In genomic region chr9:15150939-15151338, GRCh38 we compare ENCODE assay signal across 26 cellular contexts.
A peak's percentile ranks its signal among the peaks of the same experiment; 100 is the strongest.
DNase-seq lines count a peak whose midpoint lies in the region; ATAC-seq, FAIRE-seq and TF ChIP-seq lines count a peak whose summit lies in the region.
"Had no signal": no experiment of that assay in that cellular context is flagged by ENCODE, and none has a peak within 500 bp of the region (broad histone marks: within the 10 kb centered on the region; RNA-seq: fewer than 3 reads in every experiment).

No MANE protein-coding gene starts in this region.

- no peak overlapping the region for H3K23ac ChIP-seq in neuronal stem cell (ENCODE audit: low read depth, low read length, poor library complexity)

- H3K9me2 ChIP-seq in Karpas-422 (replicated peaks; ENCODE audit: insufficient read depth, low read length), result no peaks in the 10 kb centered on the region

- H3K27ac ChIP-seq in BLaER1 (no peak overlapping the region), Karpas-422 (ENCODE audit: low read length) (no peak overlapping the region), neuronal stem cell (replicated peaks; ENCODE audit: low read length) (no peak overlapping the region)
- H3K27ac ChIP-seq: A549, GM23248, KMS-11, SJCRH30 had no signal

- H3K27me3 ChIP-seq in BLaER1 (no peaks in the 10 kb centered on the region), Karpas-422 (ENCODE audit: low read length) (no peaks in the 10 kb centered on the region), bronchial epithelial cell (ENCODE audit: control insufficient read depth, insufficient read depth, low read length) (no peaks in the 10 kb centered on the region), neuronal stem cell (ENCODE audit: control insufficient read depth in 3 of 3, insufficient read depth in 3 of 3, low read depth in 1 of 3, low read length in 3 of 3) (peaks cover 0 to 4% (median 0%) of the 10 kb centered on the region in 3 experiments)
- H3K27me3 ChIP-seq: SJCRH30 had no signal

- H3K4me2 ChIP-seq in BLaER1, result peak overlapping the region; percentile 45
- H3K4me2 ChIP-seq in Karpas-422 (ENCODE audit: low read depth, low read length, poor library complexity, severe bottlenecking), result no peak overlapping the region
- no peak overlapping the region for H3K4me2 ChIP-seq in neuronal stem cell (ENCODE audit: insufficient read depth, low read length, poor library complexity, severe bottlenecking)
- H3K4me2 ChIP-seq: A549, KMS-11 had no signal

- H3K36me3 ChIP-seq in BLaER1, result no peaks in the 10 kb centered on the region
- no peaks in the 10 kb centered on the region for H3K36me3 ChIP-seq in Karpas-422 (ENCODE audit: insufficient read depth, low read length)
- H3K36me3 ChIP-seq in bronchial epithelial cell (ENCODE audit: control insufficient read depth, insufficient read depth, low read length), result no peaks in the 10 kb centered on the region
- H3K36me3 ChIP-seq in neuronal stem cell (replicated peaks in 1 of 2; ENCODE audit: control insufficient read depth in 2 of 2, insufficient read depth in 2 of 2, low read length in 2 of 2), result no peaks in the 10 kb centered on the region
- H3K36me3 ChIP-seq in mucosa of descending colon (ENCODE audit: low read depth), result no peaks in the 10 kb centered on the region
- H3K36me3 ChIP-seq: SJCRH30 had no signal

- H3K79me1 ChIP-seq in neuronal stem cell (ENCODE audit: low read depth, low read length), result no peaks in the 10 kb centered on the region

- H3K79me2 ChIP-seq in Karpas-422 (ENCODE audit: low read length), result no peaks in the 10 kb centered on the region

- H2BK12ac ChIP-seq in neuronal stem cell (ENCODE audit: low read length), result no peak overlapping the region

- no peaks in the 10 kb centered on the region for H3K9me3 ChIP-seq in BLaER1
- H3K9me3 ChIP-seq in Karpas-422 (ENCODE audit: low read length), result no peaks in the 10 kb centered on the region
- no peaks in the 10 kb centered on the region for H3K9me3 ChIP-seq in neuronal stem cell (replicated peaks in 1 of 2; ENCODE audit: control insufficient read depth in 2 of 2, insufficient read depth in 1 of 2, low read depth in 1 of 2, low read length in 2 of 2)
- H3K9me3 ChIP-seq in mucosa of descending colon, result no peaks in the 10 kb centered on the region
- H3K9me3 ChIP-seq: A549, SJCRH30 had no signal

- no peak overlapping the region for H3K14ac ChIP-seq in neuronal stem cell (ENCODE audit: low read length)

- H3K4me3 ChIP-seq in BLaER1 (no peak overlapping the region), Karpas-422 (ENCODE audit: low read length) (no peak overlapping the region), bronchial epithelial cell (ENCODE audit: low read depth, low read length) (no peak overlapping the region), neuronal stem cell (ENCODE audit: low read length in 2 of 2) (no peak overlapping the region), mucosa of descending colon (no peak overlapping the region)
- H3K4me3 ChIP-seq: A549, GM23248, SJCRH30 had no signal

- H4K8ac ChIP-seq in neuronal stem cell (ENCODE audit: low read depth, low read length), result no peak overlapping the region

- H2AFZ ChIP-seq in Karpas-422 (ENCODE audit: low read length) (peak overlapping the region; percentile 77; the same call in 1 of the 2 replicates), neuronal stem cell (ENCODE audit: low read length) (no peak overlapping the region)
- H2AFZ ChIP-seq: GM23248 had no signal

- no peak overlapping the region for H4K91ac ChIP-seq in neuronal stem cell (ENCODE audit: low read depth, low read length, poor library complexity)

- H3K4ac ChIP-seq in neuronal stem cell (ENCODE audit: low read length), result no peak overlapping the region

- no peak overlapping the region for H3K18ac ChIP-seq in neuronal stem cell (ENCODE audit: low read length)

- no peak for ATAC-seq in HG02759 (IDR thresholded peaks at IDR 0.05; ENCODE audit: unreplicated experiment)
- no peak for ATAC-seq in HG02798 (IDR thresholded peaks at IDR 0.05; ENCODE audit: poor library complexity, unreplicated experiment)
- ATAC-seq in HG03280 (IDR thresholded peaks at IDR 0.05; ENCODE audit: unreplicated experiment), result no peak
- ATAC-seq in mucosa of descending colon, result no peak
- ATAC-seq: A549, PC-3, SK-N-SH treated with all-trans-retinoic acid at 6 μM for 48 hours had no signal

- H2BK15ac ChIP-seq in neuronal stem cell (ENCODE audit: low read length), result peak overlapping the region; percentile 42

- no peak for FAIRE-seq in bronchial epithelial cell (lab: Jason Lieb, UNC)
- FAIRE-seq: A549, GM18507 had no signal

- intact Hi-C loops in mucosa of descending colon (cut with DNase I, micrococcal nuclease), result no loop called here

- no peak overlapping the region for H2BK5ac ChIP-seq in neuronal stem cell (ENCODE audit: low read length)

- H3K4me1 ChIP-seq in BLaER1 (peaks cover 21% of the 10 kb centered on the region), Karpas-422 (ENCODE audit: low read length) (peaks cover 31% of the 10 kb centered on the region), neuronal stem cell (ENCODE audit: control insufficient read depth in 2 of 2, insufficient read depth in 1 of 2, low read depth in 1 of 2, low read length in 2 of 2) (peaks cover 4 to 5% of the 10 kb centered on the region in 2 donors), mucosa of descending colon (ENCODE audit: low read depth) (no peaks in the 10 kb centered on the region)
- H3K4me1 ChIP-seq: A549 had no signal

- no peak overlapping the region for H2BK120ac ChIP-seq in neuronal stem cell (ENCODE audit: low read depth, low read length)

- TF ChIP-seq CTCF in bronchial epithelial cell (IDR thresholded peaks at IDR 0.05; ENCODE audit: insufficient read depth, low read length, severe bottlenecking), result no peak
- TF ChIP-seq CTCF in mucosa of descending colon (IDR thresholded peaks at IDR 0.05), result no peak

- H3K9ac ChIP-seq in BLaER1 (no peak overlapping the region), Karpas-422 (ENCODE audit: low read length) (no peak overlapping the region), neuronal stem cell (ENCODE audit: low read depth, low read length, poor library complexity) (no peak overlapping the region)
- H3K9ac ChIP-seq: GM23248, KMS-11 had no signal

- H4K20me1 ChIP-seq in BLaER1 (no peaks in the 10 kb centered on the region), Karpas-422 (ENCODE audit: insufficient read depth, low read depth, low read length) (no peaks in the 10 kb centered on the region)

- H2AK5ac ChIP-seq in neuronal stem cell (ENCODE audit: low read depth, low read length), result no peak overlapping the region

- WGBS in neuronal stem cell (ENCODE audit: extremely low coverage in 2 of 2, insufficient read length in 2 of 2, insufficient replicate concordance in 1 of 2), 2 donors, result no CpG with 5 or more reads among the region's 4 CpGs

- DNase-seq in Karpas-422 (no peak), bronchial epithelial cell (ENCODE audit: low read depth) (peak; percentile 46), neuronal stem cell (ENCODE audit: low spot score) (no peak), mucosa of descending colon (no peak)
- DNase-seq: AML-193; CD8-positive, alpha-beta memory T cell; GM23248; H7; NCI-H1092 treated with DMSO at 0.1 percent for 48 hours; NCI-H1436; NCI-H187; NCI-H2171 treated with DMSO at 0.1 percent for 48 hours; NCI-H345; NCI-H524; NCI-H82; NK-92 treated with Interleukin-12 subunit alpha and Interleukin-12 subunit beta, amount 100 ng/mL, for 24 hours; PC-3; SJCRH30 had no signal
